ENCODE assay signal across 14 cellular contexts in the genomic region with DNA sequence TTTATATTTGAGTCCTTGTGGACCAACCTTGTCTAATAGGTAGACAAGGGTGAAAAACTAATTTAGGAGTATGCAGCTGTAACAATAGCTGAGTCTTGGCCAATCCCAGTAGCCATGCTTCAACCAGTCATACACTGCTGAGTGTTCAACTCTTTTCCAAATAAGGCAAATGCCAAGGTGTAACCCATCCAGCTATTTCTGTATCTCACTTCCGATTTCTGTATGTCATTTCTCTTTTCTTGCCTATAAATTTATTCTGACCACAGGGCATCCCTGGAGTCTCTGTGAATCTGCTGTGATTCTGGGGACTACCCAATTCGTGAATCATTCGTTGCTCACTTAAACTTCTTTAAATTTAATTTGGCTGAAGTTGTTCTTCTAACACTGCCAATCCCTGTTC.
DNase-seq lines count a peak whose midpoint lies in the region; ATAC-seq, FAIRE-seq and TF ChIP-seq lines count a peak whose summit lies in the region.
"Had no signal": no experiment of that assay in that cellular context is flagged by ENCODE, and none has a peak within 500 bp of the region (broad histone marks: within the 10 kb centered on the region; RNA-seq: fewer than 3 reads in every experiment).

No MANE protein-coding gene starts in this region.

- H3K4ac ChIP-seq in IMR-90 (ENCODE audit: low read depth, low read length) (no peak overlapping the region), H1 (replicated peaks; ENCODE audit: insufficient read length, low read depth, low read length) (no peak overlapping the region)

- no peak overlapping the region for H4K91ac ChIP-seq in IMR-90 (ENCODE audit: insufficient read depth, low read depth, low read length)
- H4K91ac ChIP-seq in H1 (replicated peaks; ENCODE audit: insufficient read length, low read length) = no peak overlapping the region

- H3K36me3 ChIP-seq in ACC112 (ENCODE audit: insufficient read depth, low read length) (no peaks in the 10 kb centered on the region), IMR-90 (ENCODE audit: control insufficient read depth, insufficient read depth, low read length) (no peaks in the 10 kb centered on the region), H1 (ENCODE audit: control insufficient read depth in 2 of 4, insufficient read depth in 4 of 4, low read length in 3 of 4) (no peaks in the 10 kb centered on the region), pancreas (no peaks in the 10 kb centered on the region)
- H3K36me3 ChIP-seq: brain microvascular endothelial cell had no signal

- H3K27ac Mint-ChIP-seq in immature natural killer cell = no peak overlapping the region

- H3K36me3 Mint-ChIP-seq in immature natural killer cell = no peaks in the 10 kb centered on the region

- ATAC-seq in IMR-90 (ENCODE audit: low read depth) (no peak), pancreas (no peak), GM21576 (IDR thresholded peaks at IDR 0.05; ENCODE audit: unreplicated experiment) (no peak)

- H4K5ac ChIP-seq in IMR-90 (ENCODE audit: low read depth, low read length) = no peak overlapping the region
- H4K5ac ChIP-seq in H1 (ENCODE audit: insufficient read length, low read depth, low read length) = no peak overlapping the region

- H3K4me1 Mint-ChIP-seq in immature natural killer cell = no peaks in the 10 kb centered on the region

- H4K20me1 ChIP-seq in IMR-90 (ENCODE audit: insufficient read depth, low read length) (no peaks in the 10 kb centered on the region), H1 (replicated peaks in 1 of 2; ENCODE audit: control insufficient read depth in 1 of 2, insufficient read depth in 2 of 2, low read length in 2 of 2) (peaks cover 0 to 5% of the 10 kb centered on the region in 2 experiments)

- no peak overlapping the region for H3K4me2 ChIP-seq in IMR-90 (ENCODE audit: low read depth, low read length)
- no peak overlapping the region for H3K4me2 ChIP-seq in H1 (ENCODE audit: insufficient read depth in 1 of 2, low read depth in 2 of 2, low read length in 2 of 2)

- H2BK15ac ChIP-seq in IMR-90 (ENCODE audit: low read depth, low read length) = no peak overlapping the region
- H2BK15ac ChIP-seq in H1 (ENCODE audit: low read length) = no peak overlapping the region

- H3K56ac ChIP-seq in IMR-90 (ENCODE audit: extremely low read depth, insufficient read depth, low read length) = no peak overlapping the region
- no peak overlapping the region for H3K56ac ChIP-seq in H1 (replicated peaks; ENCODE audit: insufficient read length, low read depth, low read length)

- no peak for TF ChIP-seq POLR2A in IMR-90 (IDR thresholded peaks at IDR 0.05; ENCODE audit: low read depth, low read length)
- TF ChIP-seq POLR2A in H1 (IDR thresholded peaks at IDR 0.05; ENCODE audit: control extremely low read depth in 1 of 2, low read depth in 2 of 2, low read length in 2 of 2) = no peak

- H2AK9ac ChIP-seq in IMR-90 (replicated peaks; ENCODE audit: low read depth, low read length, poor library complexity) = no peak overlapping the region

- no peaks in the 10 kb centered on the region for H3K27me3 ChIP-seq in ACC112 (ENCODE audit: insufficient read depth, low read length)
- no peaks in the 10 kb centered on the region for H3K27me3 ChIP-seq in IMR-90 (ENCODE audit: control insufficient read depth, insufficient read depth, low read length)
- H3K27me3 ChIP-seq in H1 (replicated peaks in 1 of 4; ENCODE audit: control insufficient read depth in 3 of 4, extremely low read depth in 1 of 4, insufficient read depth in 3 of 4, low read length in 3 of 4) = no peaks in the 10 kb centered on the region
- H3K27me3 ChIP-seq in pancreas = no peaks in the 10 kb centered on the region
- H3K27me3 ChIP-seq: brain microvascular endothelial cell had no signal

- intact Hi-C loops in IMR-90 (cut with micrococcal nuclease) = no loop called here
- intact Hi-C loops in pancreas (cut with DNase I) = no loop called here

- no peak overlapping the region for H2BK5ac ChIP-seq in IMR-90 (ENCODE audit: low read depth, low read length, poor library complexity, severe bottlenecking)
- no peak overlapping the region for H2BK5ac ChIP-seq in H1 (ENCODE audit: low read depth, low read length)

- H3K27ac ChIP-seq in ACC112 (ENCODE audit: low read depth, low read length) (peak overlapping the region; percentile 91), IMR-90 (ENCODE audit: insufficient read depth, low read length) (no peak overlapping the region), H1 (ENCODE audit: low read depth, low read length) (no peak overlapping the region), pancreas (peak overlapping the region in 3 of 4 donors; percentile 18 to 74 (median 61))
- H3K27ac ChIP-seq: brain microvascular endothelial cell had no signal

- H3K4me3 ChIP-seq in ACC112 (ENCODE audit: low read depth, low read length) (no peak overlapping the region), IMR-90 (ENCODE audit: insufficient read depth, low read depth, low read length) (no peak overlapping the region), H1 (ENCODE audit: extremely low read depth in 1 of 4, insufficient read depth in 2 of 4, low read depth in 3 of 4, low read length in 4 of 4) (no peak overlapping the region), pancreas (no peak overlapping the region)

- POLR2A ChIA-PET in IMR-90 (lab: Charles Lee; ENCODE audit: unreplicated experiment) (no interaction called here), H1 (lab: Charles Lee; ENCODE audit: partially characterized antibody) (no interaction called here)

- peaks cover 27 to 59% of the 10 kb centered on the region in 2 experiments for H3K79me1 ChIP-seq in IMR-90 (ENCODE audit: low read depth in 1 of 2, low read length in 2 of 2)
- no peaks in the 10 kb centered on the region; the same call in none of the 2 replicates for H3K79me1 ChIP-seq in H1 (ENCODE audit: low read depth, low read length)

- peaks cover 0 to 4% (median 0%) of the 10 kb centered on the region in 6 donors for H3K9me3 Mint-ChIP-seq in immature natural killer cell

- H2BK20ac ChIP-seq in IMR-90 (ENCODE audit: low read depth, low read length) = no peak overlapping the region
- H2BK20ac ChIP-seq in H1 (ENCODE audit: low read length) = no peak overlapping the region

- H3K4me1 ChIP-seq in ACC112 (ENCODE audit: control insufficient read depth, insufficient read depth, low read length, unreplicated experiment) (peaks cover 50% of the 10 kb centered on the region), IMR-90 (ENCODE audit: control insufficient read depth, insufficient read depth, low read length) (peaks cover 3% of the 10 kb centered on the region; the same call in 1 of the 2 replicates), H1 (replicated peaks in 1 of 4; ENCODE audit: control insufficient read depth in 3 of 4, insufficient read depth in 4 of 4, low read length in 3 of 4) (peaks cover 6 to 17% (median 10%) of the 10 kb centered on the region in 4 experiments), pancreas (peaks cover 19 to 36% (median 22%) of the 10 kb centered on the region in 3 donors)

- H3K18ac ChIP-seq in IMR-90 (ENCODE audit: low read depth, low read length) = no peak overlapping the region
- H3K18ac ChIP-seq in H1 (ENCODE audit: extremely low read depth, low read length) = no peak overlapping the region

- H2BK120ac ChIP-seq in IMR-90 (ENCODE audit: low read depth, low read length) = no peak overlapping the region
- no peak overlapping the region for H2BK120ac ChIP-seq in H1 (replicated peaks; ENCODE audit: low read depth, low read length)

- no peak overlapping the region for H2BK12ac ChIP-seq in H1 (ENCODE audit: low read depth, low read length)

- no peaks in the 10 kb centered on the region for H3K23me2 ChIP-seq in H1 (ENCODE audit: low read depth, low read length)

- no peak for TF ChIP-seq RAD21 in IMR-90 (IDR thresholded peaks at IDR 0.05; ENCODE audit: low read length)
- no peak for TF ChIP-seq RAD21 in H1 (IDR thresholded peaks at IDR 0.05 in 1 of 2, conservative IDR thresholded peaks at IDR 0.05 in 1 of 2; ENCODE audit: low read depth in 2 of 2, low read length in 2 of 2)

- no TSS peak for BruUV-seq in IMR-90 (replicated peaks; lab: Mats Ljungman, UMichigan)

- peaks cover 2 to 8% (median 4%) of the 10 kb centered on the region in 3 donors for H3K27me3 Mint-ChIP-seq in immature natural killer cell (ENCODE audit: low read depth in 3 of 3)

- peak; percentile 16 for DNase-seq in IMR-90
- no peak for DNase-seq in H1 (ENCODE audit: low read depth in 1 of 2, low spot score in 2 of 2)
- no peak for DNase-seq in pancreas
- no peak for DNase-seq in T1000 (lab: John Stamatoyannopoulos, UW)
- DNase-seq in HTR-8/SVneo (ENCODE audit: insufficient read length, low spot score) = no peak
- DNase-seq in immature natural killer cell = no peak
- DNase-seq: activated naive CD4-positive, alpha-beta T cell treated with anti-CD3 and anti-CD28 coated beads, Interleukin-2, amount 50 U/mL, for 16 hours; brain microvascular endothelial cell; effector CD8-positive, alpha-beta T cell; kidney; substantia nigra; T-helper 2 cell had no signal

- H3K79me2 ChIP-seq in ACC112 (ENCODE audit: control insufficient read depth, insufficient read depth, low read length, unreplicated experiment) (peaks cover 6% of the 10 kb centered on the region), H1 (ENCODE audit: control insufficient read depth in 1 of 2, insufficient read depth in 2 of 2, low read length in 2 of 2) (peaks cover 3 to 45% of the 10 kb centered on the region in 2 experiments; a peak in 3 of 4 replicates)

- TF ChIP-seq CTCF in IMR-90 (conservative IDR thresholded peaks at IDR 0.05; ENCODE audit: low read depth, low read length) = no peak
- TF ChIP-seq CTCF in H1 (IDR thresholded peaks at IDR 0.05; ENCODE audit: control extremely low read depth in 1 of 3, insufficient read depth in 1 of 3, low read depth in 1 of 3, low read length in 3 of 3) = no peak
- TF ChIP-seq CTCF in pancreas (IDR thresholded peaks at IDR 0.05) = no peak

- CTCF ChIA-PET in IMR-90 (lab: Yijun Ruan, JAX) (no interaction called here), H1 (lab: Charles Lee; ENCODE audit: partially characterized antibody) (interaction anchor here (1.1 kb wide), 1 partner anchor 427 kb away, joined by 3 read pairs; no protein-coding TSS in a partner anchor)

- H3K23ac ChIP-seq in IMR-90 (ENCODE audit: low read depth, low read length) (no peak overlapping the region), H1 (ENCODE audit: insufficient read length) (no peak overlapping the region)

- 80% methylated on average over 1 of the region's 3 CpGs; no CpG with 5 or more reads in 1 of the 2 experiments for WGBS in IMR-90 (ENCODE audit: extremely low coverage in 2 of 2, insufficient read length in 1 of 2), 2 experiments
- WGBS in H1 (ENCODE audit: extremely low coverage in 1 of 2, insufficient coverage in 1 of 2, insufficient read length in 1 of 2, insufficient replicate concordance in 2 of 2, low coverage in 1 of 2, low lambda C conversion rate in 2 of 2, missing lambda C conversion rate in 1 of 2), 2 experiments = 80% methylated on average over 3 of the region's 3 CpGs; no CpG with 5 or more reads in 1 of the 2 experiments
- 90% methylated on average over 3 of the region's 3 CpGs for WGBS in pancreas, 2 donors

- H3K14ac ChIP-seq in IMR-90 (replicated peaks; ENCODE audit: low read depth, low read length) (no peak overlapping the region; the same call in 1 of the 2 replicates), H1 (ENCODE audit: insufficient read length) (no peak overlapping the region)

- H3K4me3 Mint-ChIP-seq in immature natural killer cell = no peak overlapping the region

- no peak overlapping the region for H2AK5ac ChIP-seq in IMR-90 (ENCODE audit: low read depth, low read length)
- H2AK5ac ChIP-seq in H1 (ENCODE audit: low read depth, low read length) = no peak overlapping the region

- TF ChIP-seq EP300 in H1 (IDR thresholded peaks at IDR 0.05; ENCODE audit: borderline replicate concordance in 1 of 2, low read depth in 2 of 2, low read length in 2 of 2) = no peak

- H3K9ac ChIP-seq in IMR-90 (ENCODE audit: low read depth, low read length) = no peak overlapping the region
- H3K9ac ChIP-seq in H1 (replicated peaks in 1 of 4; ENCODE audit: extremely low read depth in 1 of 4, low read depth in 3 of 4, low read length in 3 of 4) = no peak overlapping the region

- H3K9me1 ChIP-seq in IMR-90 (ENCODE audit: insufficient read depth, low read length) = no peaks in the 10 kb centered on the region; the same call in 1 of the 2 replicates

- FAIRE-seq in H1 (lab: Jason Lieb, UNC) = peak; percentile 32
- no peak for FAIRE-seq in pancreas (lab: Jason Lieb, UNC)
- FAIRE-seq in HTR-8/SVneo (lab: Jason Lieb, UNC) = no peak
- FAIRE-seq: kidney had no signal

- dilution Hi-C loops in IMR-90 (cut with HindIII; ENCODE audit: low sequenced_read_pairs, unreplicated experiment) = no loop called here

- no peaks in the 10 kb centered on the region for H3K9me3 ChIP-seq in IMR-90 (ENCODE audit: control insufficient read depth, insufficient read depth, low read length)
- no peaks in the 10 kb centered on the region for H3K9me3 ChIP-seq in H1 (ENCODE audit: insufficient read depth in 2 of 2, low read depth in 1 of 2, low read length in 1 of 2)
- no peaks in the 10 kb centered on the region for H3K9me3 ChIP-seq in pancreas

- H4K8ac ChIP-seq in IMR-90 (ENCODE audit: low read depth in 2 of 2, low read length in 2 of 2) = no peak overlapping the region
- H4K8ac ChIP-seq in H1 (ENCODE audit: extremely low read depth, insufficient read depth, low read length) = no peak overlapping the region

- H2AFZ ChIP-seq in ACC112 (ENCODE audit: low read length, unreplicated experiment) (no peak overlapping the region), IMR-90 (replicated peaks; ENCODE audit: low read length, poor library complexity) (no peak overlapping the region), H1 (ENCODE audit: low read length) (no peak overlapping the region)

- in situ Hi-C loops in IMR-90 (cut with MboI; ENCODE audit: low sequenced_read_pairs) = no loop called here

Comparison
In these comparisons a context has a peak if more than half of its experiments do, and no peak if none do; other contexts are left out.
1. H3K27ac ChIP-seq: peak in ACC112 (single experiment) and pancreas (3 of 4); none in IMR-90 (single experiment) and H1 (single experiment).